In the genomic region with DNA sequence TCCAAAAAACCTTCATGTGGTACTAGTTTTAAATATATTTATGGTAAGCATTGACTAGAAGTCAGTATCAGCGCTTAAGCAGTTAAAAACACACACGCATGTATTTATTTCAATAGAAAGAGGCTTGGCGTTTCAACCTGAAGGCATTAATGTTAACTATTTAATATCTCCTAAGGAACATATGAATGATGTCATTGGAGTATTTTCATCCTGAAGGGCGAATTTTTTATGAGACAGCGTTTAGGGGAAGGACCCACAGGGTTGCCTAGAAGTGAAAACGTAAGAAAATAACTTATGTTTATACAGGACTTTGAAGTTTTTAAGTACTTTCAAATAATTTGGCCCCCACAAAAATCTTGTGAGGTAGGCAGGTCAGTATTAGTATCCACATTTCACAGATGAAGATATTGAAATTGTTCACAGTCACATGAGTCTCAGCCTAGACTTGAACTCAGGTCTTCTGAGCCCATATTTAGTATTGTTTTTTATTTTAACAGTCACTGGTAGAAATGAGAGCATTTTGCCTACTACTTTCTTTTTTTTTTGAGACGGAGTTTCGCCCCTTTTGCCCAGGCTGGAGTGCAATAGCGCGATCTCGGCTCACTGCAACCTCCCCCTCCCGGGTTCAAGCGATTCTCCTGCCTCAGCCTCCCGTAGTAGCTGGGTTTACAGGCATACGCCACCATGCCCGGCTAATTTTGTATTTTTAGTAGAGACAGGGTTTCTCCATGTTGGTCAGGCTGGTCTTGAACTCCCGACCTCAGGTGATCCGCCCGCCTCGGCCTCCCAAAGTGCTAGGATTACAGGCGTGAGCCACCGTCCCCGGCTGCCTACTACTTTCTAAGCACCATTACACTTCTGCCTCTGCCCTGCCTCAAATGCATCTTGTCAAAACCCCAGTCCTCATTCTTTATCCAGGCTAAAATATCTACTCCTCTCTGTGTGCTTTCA, we compare ENCODE assay signal across 8 cellular contexts. TPM values are rescaled to one million over a fixed set of nuclear protein-coding genes. Genes with fewer than 3 reads are reported as not detected.
DNase-seq lines count a peak whose midpoint lies in the region; ATAC-seq, FAIRE-seq and TF ChIP-seq lines count a peak whose summit lies in the region.

No MANE protein-coding gene starts in this region.

- BruUV-seq in OCI-LY7 (replicated peaks; lab: Mats Ljungman, UMichigan) (no TSS peak), endothelial cell of umbilical vein (replicated peaks; lab: Mats Ljungman, UMichigan) (no TSS peak)

- H3K79me2 ChIP-seq in DOHH2 (ENCODE audit: control insufficient read depth, low read length): peaks cover 63% of the 10 kb centered on the region
- H3K79me2 ChIP-seq in OCI-LY7 (ENCODE audit: insufficient read depth, low read depth, low read length): peaks cover 37% of the 10 kb centered on the region
- peaks cover 62% of the 10 kb centered on the region for H3K79me2 ChIP-seq in endothelial cell of umbilical vein (ENCODE audit: control insufficient read depth, insufficient read depth, low read length)

- H3K4me1 ChIP-seq in DOHH2 (ENCODE audit: control insufficient read depth, low read length) (peaks cover 28% of the 10 kb centered on the region), OCI-LY7 (ENCODE audit: insufficient read depth, low read length, poor library complexity, severe bottlenecking) (peaks cover 30% of the 10 kb centered on the region), endothelial cell of umbilical vein (ENCODE audit: control insufficient read depth, extremely low read depth, insufficient read depth, low read length) (peaks cover 26% of the 10 kb centered on the region)

- TF ChIP-seq POLR2A in endothelial cell of umbilical vein (IDR thresholded peaks at IDR 0.05; ENCODE audit: low read depth, low read length): no peak

- peak; percentile 10 for DNase-seq in OCI-LY7 (ENCODE audit: low spot score)
- DNase-seq in endothelial cell of umbilical vein (ENCODE audit: low read depth, low spot score): peak; percentile 40
- no peak for DNase-seq in osteocyte (ENCODE audit: extremely low spot score, unreplicated experiment)
- DNase-seq in inferior parietal cortex (ENCODE audit: extremely low spot score): no peak

- TF ChIP-seq CTCF in DOHH2 (IDR thresholded peaks at IDR 0.05; ENCODE audit: low read depth, low read length, poor library complexity, severe bottlenecking): no peak
- no peak for TF ChIP-seq CTCF in OCI-LY7 (conservative IDR thresholded peaks at IDR 0.05; ENCODE audit: low read length)
- TF ChIP-seq CTCF in endothelial cell of umbilical vein (IDR thresholded peaks at IDR 0.05; ENCODE audit: extremely low read depth in 1 of 2, insufficient read depth in 1 of 2, low read depth in 1 of 2, low read length in 2 of 2): no peak
- TF ChIP-seq CTCF in osteocyte (IDR thresholded peaks at IDR 0.05): no peak

- H3K4me3 ChIP-seq in DOHH2 (ENCODE audit: low read length) (peak overlapping the region; percentile 76), OCI-LY7 (ENCODE audit: low read depth, low read length, poor library complexity, severe bottlenecking) (peak overlapping the region; percentile 91), endothelial cell of umbilical vein (replicated peaks in 1 of 3; ENCODE audit: insufficient read depth in 1 of 3, low read depth in 1 of 3, low read length in 3 of 3) (peak overlapping the region; percentile 81 to 97 (median 95))

- peak; percentile 35 for FAIRE-seq in endothelial cell of umbilical vein (lab: Jason Lieb, UNC)

- peaks cover 56% of the 10 kb centered on the region for H3K4me1 Mint-ChIP-seq in osteocyte (ENCODE audit: unreplicated experiment)

- intact Hi-C loops in OCI-LY7 (cut with micrococcal nuclease; ENCODE audit: unreplicated experiment): loop anchor here (5.0 kb wide), 2 partner anchors 299 to 369 kb away; a partner anchor contains a TSS
- intact Hi-C loops in endothelial cell of umbilical vein (cut with micrococcal nuclease): loop anchor here (2.0 kb wide), 3 partner anchors 14 to 74 kb away; no protein-coding TSS in a partner anchor

- H3K9ac ChIP-seq in endothelial cell of umbilical vein (replicated peaks; ENCODE audit: extremely low read depth, insufficient read depth, low read length): peak overlapping the region; percentile 94

- H3K27ac ChIP-seq in DOHH2 (ENCODE audit: low read depth, low read length): no peak overlapping the region
- H3K27ac ChIP-seq in OCI-LY7 (ENCODE audit: low read depth, low read length, poor library complexity, severe bottlenecking): no peak overlapping the region
- H3K27ac ChIP-seq in endothelial cell of umbilical vein (ENCODE audit: insufficient read depth, low read depth, low read length): peak overlapping the region; percentile 73

- CTCF ChIA-PET in OCI-LY7 (lab: Charles Lee; ENCODE audit: unreplicated experiment): no interaction called here
- CTCF ChIA-PET in endothelial cell of umbilical vein (lab: Charles Lee): interaction anchor here (1.0 to 2.7 kb wide), 7 partner anchors 9 to 242 kb away, joined by 3 to 20 read pairs (median 4); no protein-coding TSS in a partner anchor

- peak overlapping the region; percentile 75 for H3K4me2 ChIP-seq in DOHH2 (ENCODE audit: low read length)
- peak overlapping the region; percentile 98 for H3K4me2 ChIP-seq in OCI-LY7 (ENCODE audit: low read length)
- H3K4me2 ChIP-seq in endothelial cell of umbilical vein (ENCODE audit: insufficient read depth, low read length): peak overlapping the region; percentile 96

- H3K9me2 ChIP-seq in DOHH2 (replicated peaks; ENCODE audit: control insufficient read depth, low read length) (no peaks in the 10 kb centered on the region), OCI-LY7 (ENCODE audit: insufficient read depth, low read length) (no peaks in the 10 kb centered on the region)

- H2AFZ ChIP-seq in OCI-LY7 (ENCODE audit: low read length): peak overlapping the region; percentile 70; the same call in 1 of the 2 replicates
- no peak overlapping the region for H2AFZ ChIP-seq in endothelial cell of umbilical vein (ENCODE audit: low read depth, low read length)

- H3K9me3 Mint-ChIP-seq in osteocyte (ENCODE audit: unreplicated experiment): no peaks in the 10 kb centered on the region

- peak overlapping the region; percentile 94 for H3K4me3 Mint-ChIP-seq in osteocyte (ENCODE audit: unreplicated experiment)

- peak overlapping the region; percentile 32 for H3K27ac Mint-ChIP-seq in osteocyte (ENCODE audit: unreplicated experiment)

- ATAC-seq in GM18511 (IDR thresholded peaks at IDR 0.05; ENCODE audit: unreplicated experiment) (no peak), HG03442 (IDR thresholded peaks at IDR 0.05; ENCODE audit: unreplicated experiment) (no peak), HG03025 (IDR thresholded peaks at IDR 0.05; ENCODE audit: low FRiP score, unreplicated experiment) (no peak)

- H3K9me3 ChIP-seq in DOHH2 (ENCODE audit: control insufficient read depth, insufficient read depth, low read length) (no peaks in the 10 kb centered on the region), OCI-LY7 (ENCODE audit: low read length) (no peaks in the 10 kb centered on the region), endothelial cell of umbilical vein (replicated peaks; ENCODE audit: control insufficient read depth, insufficient read depth, low read length) (no peaks in the 10 kb centered on the region)

- H3K27me3 ChIP-seq in DOHH2 (ENCODE audit: control insufficient read depth, low read length): no peaks in the 10 kb centered on the region
- H3K27me3 ChIP-seq in endothelial cell of umbilical vein (ENCODE audit: control insufficient read depth in 2 of 2, insufficient read depth in 2 of 2, low read length in 2 of 2): no peaks in the 10 kb centered on the region

- H3K27me3 Mint-ChIP-seq in osteocyte (ENCODE audit: unreplicated experiment): no peaks in the 10 kb centered on the region

- no peaks in the 10 kb centered on the region for H3F3A ChIP-seq in DOHH2 (ENCODE audit: control insufficient read depth, insufficient read depth)

- dilution Hi-C loops in endothelial cell of umbilical vein (cut with MboI; ENCODE audit: extremely low pct_ligation_motif_present, low sequenced_read_pairs): no loop called here

- H3K9me1 ChIP-seq in endothelial cell of umbilical vein (replicated peaks; ENCODE audit: control insufficient read depth, extremely low read depth, insufficient read depth, low read length): no peaks in the 10 kb centered on the region

- H3K36me3 Mint-ChIP-seq in osteocyte (ENCODE audit: unreplicated experiment): peaks cover 4% of the 10 kb centered on the region

- H3K36me3 ChIP-seq in DOHH2 (ENCODE audit: control insufficient read depth, low read length) (no peaks in the 10 kb centered on the region), OCI-LY7 (ENCODE audit: insufficient read depth, low read length) (no peaks in the 10 kb centered on the region), endothelial cell of umbilical vein (ENCODE audit: control insufficient read depth in 2 of 2, extremely low read depth in 1 of 2, insufficient read depth in 2 of 2, low read length in 2 of 2) (no peaks in the 10 kb centered on the region)

- H4K20me1 ChIP-seq in DOHH2 (ENCODE audit: control insufficient read depth, insufficient read depth, low read depth, low read length): no peaks in the 10 kb centered on the region; the same call in 1 of the 2 replicates
- peaks cover 28% of the 10 kb centered on the region; the same call in 1 of the 2 replicates for H4K20me1 ChIP-seq in OCI-LY7 (ENCODE audit: insufficient read depth, low read length)
- H4K20me1 ChIP-seq in endothelial cell of umbilical vein (replicated peaks; ENCODE audit: control insufficient read depth, extremely low read depth, insufficient read depth, low read length): peaks cover 2% of the 10 kb centered on the region

- POLR2A ChIA-PET in OCI-LY7 (lab: Charles Lee): interaction anchor here (0.6 to 2.0 kb wide), 7 partner anchors 10 to 369 kb away, joined by 3 to 5 read pairs (median 4); a partner anchor contains a TSS
- POLR2A ChIA-PET in endothelial cell of umbilical vein (lab: Charles Lee): interaction anchor here (1.0 kb wide), 1 partner anchor 78 kb away, joined by 3 read pairs; no protein-coding TSS in a partner anchor

RNA-seq across cellular contexts. Expression of a gene that starts 1.8 kb away (rescaled TPM):
- total RNA-seq in OCI-LY7 (2014; rRNA removed; shearing (Covaris generic)): 19.0 and 19.9 TPM in 2 replicates
- total RNA-seq in OCI-LY7 (2022) (19.4 and 21.2 TPM in 2 replicates), endothelial cell of umbilical vein (31.8 and 36.0 TPM in 2 replicates), osteocyte (41.3 and 44.0 TPM in 2 replicates)
- polyA plus RNA-seq in endothelial cell of umbilical vein: 2.6 and 4.5 TPM in 2 replicates
- polyA plus RNA-seq in endothelial cell of umbilical vein (2011; cell fraction: cytosol; rRNA removed): 8.0 and 8.8 TPM in 2 replicates
- polyA plus RNA-seq in endothelial cell of umbilical vein (2011; cell fraction: nucleus; rRNA removed): 11.3 and 18.1 TPM in 2 replicates
- polyA plus RNA-seq in endothelial cell of umbilical vein (2012): 30.6 and 41.5 TPM in 2 replicates
- 8.3 and 10.4 TPM in 2 replicates for polyA minus RNA-seq in endothelial cell of umbilical vein
- 25.1 TPM for polyA minus RNA-seq in endothelial cell of umbilical vein (2011; cell fraction: cytosol; rRNA and poly(A)+ RNA removed)
- 12.6 and 14.6 TPM in 2 replicates for polyA minus RNA-seq in endothelial cell of umbilical vein (2011; cell fraction: nucleus; rRNA and poly(A)+ RNA removed)

RNA-seq across cellular contexts. Expression of a gene that starts 50.7 kb away (rescaled TPM):
- 19.5 and 20.9 TPM in 2 replicates for total RNA-seq in OCI-LY7 (2014; rRNA removed; shearing (Covaris generic))
- 24.3 and 24.5 TPM in 2 replicates for total RNA-seq in OCI-LY7 (2022)
- 12.7 and 15.3 TPM in 2 replicates for total RNA-seq in endothelial cell of umbilical vein
- polyA plus RNA-seq in endothelial cell of umbilical vein: 9.1 and 10.8 TPM in 2 replicates
- polyA plus RNA-seq in endothelial cell of umbilical vein (2011; cell fraction: cytosol; rRNA removed): 15.1 and 15.3 TPM in 2 replicates
- polyA plus RNA-seq in endothelial cell of umbilical vein (2011; cell fraction: nucleus; rRNA removed): 8.0 and 9.4 TPM in 2 replicates
- 16.8 and 19.5 TPM in 2 replicates for polyA plus RNA-seq in endothelial cell of umbilical vein (2012)
- 9.9 and 13.8 TPM in 2 replicates for polyA minus RNA-seq in endothelial cell of umbilical vein
- polyA minus RNA-seq in endothelial cell of umbilical vein (2011; cell fraction: cytosol; rRNA and poly(A)+ RNA removed): 3.2 TPM
- 3.5 and 3.7 TPM in 2 replicates for polyA minus RNA-seq in endothelial cell of umbilical vein (2011; cell fraction: nucleus; rRNA and poly(A)+ RNA removed)
- 21.5 and 21.8 TPM in 2 replicates for total RNA-seq in osteocyte

Comparison
In these comparisons a context has a peak if more than half of its experiments do, and no peak if none do; other contexts are left out.
1. DNase-seq: peak in OCI-LY7 (single experiment) and endothelial cell of umbilical vein (single experiment); none in osteocyte (single experiment) and inferior parietal cortex (single experiment).
2. Peak in every context shown above with its lines, with median percentiles within 50 percentile points of each other: H3K4me2 ChIP-seq and H3K4me3 ChIP-seq.